In genomic region chr6:157982580-157983438, GRCh38 we compare ENCODE assay signal across 8 cellular contexts. TPM values are rescaled to one million over a fixed set of nuclear protein-coding genes. Genes with fewer than 3 reads are reported as not detected.
DNase-seq lines count a peak whose midpoint lies in the region; ATAC-seq and TF ChIP-seq lines count a peak whose summit lies in the region.

No MANE protein-coding gene starts in this region.

- H3K9ac ChIP-seq in fibroblast of lung (ENCODE audit: insufficient read depth, low read length): peak overlapping the region; percentile 96

- H3K27me3 ChIP-seq in cardiac muscle cell (no peaks in the 10 kb centered on the region), fibroblast of lung (ENCODE audit: control insufficient read depth, insufficient read depth, low read length) (no peaks in the 10 kb centered on the region), osteoblast (ENCODE audit: insufficient read depth, low read length) (no peaks in the 10 kb centered on the region)

- no peaks in the 10 kb centered on the region for H3K9me3 ChIP-seq in cardiac muscle cell (ENCODE audit: low read depth)
- H3K9me3 ChIP-seq in fibroblast of lung (ENCODE audit: control insufficient read depth, insufficient read depth, low read depth, low read length): no peaks in the 10 kb centered on the region
- H3K9me3 ChIP-seq in osteoblast (ENCODE audit: low read depth, low read length): no peaks in the 10 kb centered on the region

- H3K4me1 Mint-ChIP-seq in T-helper 2 cell treated with Interferon-gamma antibody and Interleukin-4, amounts not matched to agents 5 μg/mL and 100 μg/mL, for 36 hours (ENCODE audit: low read depth): peaks cover 37% of the 10 kb centered on the region

- no peak for ATAC-seq in left ventricle myocardium superior
- no peak for ATAC-seq in HG03342 (IDR thresholded peaks at IDR 0.05; ENCODE audit: unreplicated experiment)

- no peaks in the 10 kb centered on the region for H3K36me3 Mint-ChIP-seq in T-helper 2 cell treated with Interferon-gamma antibody and Interleukin-4, amounts not matched to agents 5 μg/mL and 100 μg/mL, for 36 hours (ENCODE audit: low read depth)

- H3K4me3 ChIP-seq in cardiac muscle cell: peak overlapping the region; percentile 52
- peak overlapping the region; percentile 90 to 98 (median 92) for H3K4me3 ChIP-seq in fibroblast of lung (replicated peaks in 1 of 4; ENCODE audit: control extremely low read depth in 1 of 4, insufficient read depth in 1 of 4, low read depth in 3 of 4, low read length in 4 of 4)
- H3K4me3 ChIP-seq in osteoblast (ENCODE audit: insufficient read depth, low read length): peak overlapping the region; percentile 91

- peak overlapping the region; percentile 87 for H3K4me2 ChIP-seq in fibroblast of lung (ENCODE audit: extremely low read depth, insufficient read depth, low read length)
- H3K4me2 ChIP-seq in osteoblast (ENCODE audit: insufficient read depth, low read length): peak overlapping the region; percentile 93

- peaks cover 58% of the 10 kb centered on the region for H3K79me2 ChIP-seq in fibroblast of lung (ENCODE audit: control insufficient read depth, insufficient read depth, low read length)
- H3K79me2 ChIP-seq in osteoblast (ENCODE audit: insufficient read depth, low read length): peaks cover 58% of the 10 kb centered on the region

- intact Hi-C loops in left ventricle myocardium superior (cut with micrococcal nuclease): loop anchor here (10.0 kb wide), 1 partner anchor 82 kb away; no protein-coding TSS in a partner anchor

- H4K20me1 ChIP-seq in fibroblast of lung (ENCODE audit: control insufficient read depth, extremely low read depth, insufficient read depth, low read length): no peaks in the 10 kb centered on the region
- peaks cover 4% of the 10 kb centered on the region for H4K20me1 ChIP-seq in osteoblast (ENCODE audit: insufficient read depth, low read length)

- H2AFZ ChIP-seq in fibroblast of lung (ENCODE audit: low read length) (no peak overlapping the region), osteoblast (ENCODE audit: low read length) (no peak overlapping the region)

- TF ChIP-seq CTCF in cardiac muscle cell (IDR thresholded peaks at IDR 0.05; ENCODE audit: low read depth, low read length) (peak; percentile 52), fibroblast of lung (conservative IDR thresholded peaks at IDR 0.05 in 1 of 2, IDR thresholded peaks at IDR 0.05 in 1 of 2; ENCODE audit: low read depth in 1 of 2, low read length in 2 of 2) (peak; percentile 41 to 46), osteoblast (IDR thresholded peaks at IDR 0.05; ENCODE audit: extremely low read depth, low read depth, low read length) (peak; percentile 63)

- peak overlapping the region; percentile 96 for H3K4me3 Mint-ChIP-seq in T-helper 2 cell treated with Interferon-gamma antibody and Interleukin-4, amounts not matched to agents 5 μg/mL and 100 μg/mL, for 36 hours

- DNase-seq in cardiac muscle cell (ENCODE audit: low read depth in 1 of 2, low spot score in 1 of 2) (peak; percentile 25 to 61), left ventricle myocardium superior (no peak), fibroblast of lung (ENCODE audit: low read depth in 2 of 2) (peak; percentile 45 to 70), osteoblast (ENCODE audit: insufficient read length, low spot score, missing footprints) (peak; percentile 91), CD1c-positive myeloid dendritic cell (ENCODE audit: extremely low spot score) (no peak)
- no peak for DNase-seq in T-helper 2 cell treated with Interferon-gamma antibody and Interleukin-4, amounts not matched to agents 5 μg/mL and 100 μg/mL, for 36 hours (ENCODE audit: low spot score)
- no peak for DNase-seq in activated CD4-positive, alpha-beta T cell treated with anti-CD3 and anti-CD28 coated beads for 4 hours

- H3K36me3 ChIP-seq in cardiac muscle cell (no peaks in the 10 kb centered on the region), fibroblast of lung (ENCODE audit: control insufficient read depth, insufficient read depth, low read length) (no peaks in the 10 kb centered on the region), osteoblast (ENCODE audit: insufficient read depth, low read length) (peaks cover 3% of the 10 kb centered on the region)

- no peaks in the 10 kb centered on the region for H3K9me3 Mint-ChIP-seq in T-helper 2 cell treated with Interferon-gamma antibody and Interleukin-4, amounts not matched to agents 5 μg/mL and 100 μg/mL, for 36 hours

- H3K4me1 ChIP-seq in cardiac muscle cell (ENCODE audit: low read depth) (no peaks in the 10 kb centered on the region), fibroblast of lung (ENCODE audit: control insufficient read depth, extremely low read depth, insufficient read depth, low read length) (peaks cover 13% of the 10 kb centered on the region), osteoblast (ENCODE audit: insufficient read depth, low read length) (peaks cover 29% of the 10 kb centered on the region)

- H3K27ac ChIP-seq in cardiac muscle cell (no peak overlapping the region), fibroblast of lung (ENCODE audit: insufficient read depth, low read length) (peak overlapping the region; percentile 81), osteoblast (ENCODE audit: low read depth, low read length) (peak overlapping the region; percentile 88)

- H3K27ac Mint-ChIP-seq in T-helper 2 cell treated with Interferon-gamma antibody and Interleukin-4, amounts not matched to agents 5 μg/mL and 100 μg/mL, for 36 hours: peak overlapping the region; percentile 84

- H3K27me3 Mint-ChIP-seq in T-helper 2 cell treated with Interferon-gamma antibody and Interleukin-4, amounts not matched to agents 5 μg/mL and 100 μg/mL, for 36 hours (ENCODE audit: low read depth): peaks cover 11% of the 10 kb centered on the region

RNA-seq across cellular contexts. Expression of gene SYNJ2, which starts 1.1 kb away (rescaled TPM):
- total RNA-seq in cardiac muscle cell: 1.3 and 2.9 TPM in 2 replicates
- polyA plus RNA-seq in cardiac muscle cell: 2.1 and 2.8 TPM in 2 replicates
- 14.7 TPM for total RNA-seq in left ventricle myocardium superior
- total RNA-seq in fibroblast of lung: 43.4 and 57.3 TPM in 2 replicates
- 23.5 and 41.3 TPM in 2 replicates for polyA plus RNA-seq in fibroblast of lung
- 18.1 and 31.8 TPM in 2 replicates for polyA plus RNA-seq in fibroblast of lung (2012)
- 51.7 and 102 TPM in 2 replicates for polyA minus RNA-seq in fibroblast of lung (ENCODE audit: low replicate concordance)
- 91.6 and 94.8 TPM in 2 replicates for total RNA-seq in osteoblast

Comparison
In these comparisons a context has a peak if more than half of its experiments do, and no peak if none do; other contexts are left out.
1. DNase-seq: peak in cardiac muscle cell (2 of 2), fibroblast of lung (2 of 2) and osteoblast (single experiment); none in left ventricle myocardium superior (single experiment), T-helper 2 cell treated with Interferon-gamma antibody and Interleukin-4, amounts not matched to agents 5 μg/mL and 100 μg/mL, for 36 hours (single experiment), CD1c-positive myeloid dendritic cell (single experiment) and activated CD4-positive, alpha-beta T cell treated with anti-CD3 and anti-CD28 coated beads for 4 hours (0 of 2).
2. Peak in every context shown above with its lines, with median percentiles within 50 percentile points of each other: H3K4me3 ChIP-seq and CTCF ChIP-seq.